Comparison of ENCODE assay signal across 16 cellular contexts in the genomic region with DNA sequence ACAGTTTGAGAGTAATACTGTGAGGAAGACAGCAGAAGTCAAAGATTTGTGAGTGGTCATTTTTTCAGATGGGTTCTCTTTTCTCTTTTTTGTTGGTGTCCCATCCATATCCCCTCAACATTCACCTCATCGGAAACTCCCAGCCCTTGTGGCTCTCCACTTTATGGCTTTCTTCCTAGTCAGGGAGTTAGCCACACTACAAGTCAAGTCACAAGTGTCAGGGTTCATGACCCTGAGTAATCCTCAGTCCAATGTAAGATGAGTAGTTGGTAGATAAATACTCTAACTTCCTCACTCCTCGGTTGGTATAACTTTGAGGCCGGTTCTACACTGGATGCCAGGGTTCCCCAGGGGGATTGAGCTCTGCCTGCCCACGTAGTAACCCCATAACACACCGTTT. TPM values are rescaled to one million over a fixed set of nuclear protein-coding genes. Genes with fewer than 3 reads are reported as not detected.
DNase-seq lines count a peak whose midpoint lies in the region; ATAC-seq and TF ChIP-seq lines count a peak whose summit lies in the region.
"Had no signal": no experiment of that assay in that cellular context is flagged by ENCODE, and none has a peak within 500 bp of the region (broad histone marks: within the 10 kb centered on the region; RNA-seq: fewer than 3 reads in every experiment).

No MANE protein-coding gene starts in this region.

- DNase-seq in T-helper 2 cell treated with Interferon-gamma antibody and Interleukin-4, amounts not matched to agents 5 μg/mL and 100 μg/mL, for 36 hours (ENCODE audit: low spot score), result no peak
- DNase-seq in T-helper 2 cell (no peak), SJCRH30 (peak in 1 of 2 experiments; percentile 38), fibroblast of mammary gland (ENCODE audit: low read depth) (peak; percentile 54), spleen (no peak), SHP77 treated with DMSO at 0.1 percent for 48 hours (lab: John Stamatoyannopoulos, UW) (no peak), foreskin keratinocyte (no peak), RKO (ENCODE audit: low spot score) (no peak)
- DNase-seq: activated CD8-positive, alpha-beta memory T cell treated with anti-CD3 and anti-CD28 coated beads, Interleukin-2, amount 50 U/mL, for 48 hours; cerebellar nuclear complex; hippocampal formation; NCI-H1436 treated with DMSO at 0.1 percent for 48 hours; RPMI8226 had no signal

- no peaks in the 10 kb centered on the region for H3K9me3 ChIP-seq in SJCRH30 (replicated peaks)
- H3K9me3 ChIP-seq in spleen, result no peaks in the 10 kb centered on the region

- H3K4me1 ChIP-seq in SJCRH30 (peaks cover 40% of the 10 kb centered on the region), spleen (peaks cover 0 to 53% (median 23%) of the 10 kb centered on the region in 6 donors), foreskin keratinocyte (peaks cover 9% of the 10 kb centered on the region)

- TF ChIP-seq CTCF in fibroblast of mammary gland (conservative IDR thresholded peaks at IDR 0.05; ENCODE audit: control insufficient read depth, insufficient read depth, low read depth, low read length), result no peak
- TF ChIP-seq CTCF in spleen (IDR thresholded peaks at IDR 0.05 in 8 of 11, conservative IDR thresholded peaks at IDR 0.05 in 3 of 11), result no peak
- no peak for TF ChIP-seq CTCF in foreskin keratinocyte (conservative IDR thresholded peaks at IDR 0.05)

- H3K27me3 ChIP-seq in SJCRH30 (no peaks in the 10 kb centered on the region), spleen (replicated peaks in 1 of 7) (peaks cover 0 to 32% (median 0%) of the 10 kb centered on the region in 7 donors), foreskin keratinocyte (no peaks in the 10 kb centered on the region)

- no peak for ATAC-seq in foreskin keratinocyte

- no peak for TF ChIP-seq POLR2A in spleen (IDR thresholded peaks at IDR 0.05)

- H3K36me3 ChIP-seq in SJCRH30 (no peaks in the 10 kb centered on the region), spleen (no peaks in the 10 kb centered on the region)

- peaks cover 19% of the 10 kb centered on the region for H3K36me3 Mint-ChIP-seq in T-helper 2 cell treated with Interferon-gamma antibody and Interleukin-4, amounts not matched to agents 5 μg/mL and 100 μg/mL, for 36 hours (ENCODE audit: low read depth)
- H3K36me3 Mint-ChIP-seq: IgD-negative memory B cell had no signal

- no peak overlapping the region for H3K4me3 ChIP-seq in SJCRH30
- H3K4me3 ChIP-seq in fibroblast of mammary gland (ENCODE audit: control insufficient read depth, low read depth, low read length), result no peak overlapping the region
- no peak overlapping the region for H3K4me3 ChIP-seq in spleen
- H3K4me3 ChIP-seq: skin epidermis had no signal

- 47 to 69% (median 56%) methylated on average over 5 of the region's 5 CpGs for WGBS in spleen, 5 donors

- peaks cover 3% of the 10 kb centered on the region for H3K27me3 Mint-ChIP-seq in T-helper 2 cell treated with Interferon-gamma antibody and Interleukin-4, amounts not matched to agents 5 μg/mL and 100 μg/mL, for 36 hours (ENCODE audit: low read depth)
- H3K27me3 Mint-ChIP-seq: activated naive CD8-positive, alpha-beta T cell had no signal

- peaks cover 8% of the 10 kb centered on the region for H3K9me3 Mint-ChIP-seq in T-helper 2 cell treated with Interferon-gamma antibody and Interleukin-4, amounts not matched to agents 5 μg/mL and 100 μg/mL, for 36 hours
- H3K9me3 Mint-ChIP-seq: IgD-negative memory B cell had no signal

- H3K27ac Mint-ChIP-seq in T-helper 2 cell treated with Interferon-gamma antibody and Interleukin-4, amounts not matched to agents 5 μg/mL and 100 μg/mL, for 36 hours, result peak overlapping the region; percentile 78
- H3K27ac Mint-ChIP-seq: IgD-negative memory B cell had no signal

- H3K27ac ChIP-seq in SJCRH30 (peak overlapping the region; percentile 51), spleen (peak overlapping the region in 7 of 8 donors; percentile 22 to 83 (median 58)), foreskin keratinocyte (no peak overlapping the region)

- peaks cover 57% of the 10 kb centered on the region for H3K4me1 Mint-ChIP-seq in T-helper 2 cell treated with Interferon-gamma antibody and Interleukin-4, amounts not matched to agents 5 μg/mL and 100 μg/mL, for 36 hours (ENCODE audit: low read depth)

- H3K4me3 Mint-ChIP-seq in T-helper 2 cell treated with Interferon-gamma antibody and Interleukin-4, amounts not matched to agents 5 μg/mL and 100 μg/mL, for 36 hours, result peak overlapping the region; percentile 72
- H3K4me3 Mint-ChIP-seq: activated naive CD8-positive, alpha-beta T cell; IgD-negative memory B cell had no signal

- intact Hi-C loops in spleen (cut with DNase I; ENCODE audit: low total_unique reads), result no loop called here

RNA-seq across cellular contexts. Expression of a gene that starts 41.4 kb away (rescaled TPM):
- total RNA-seq in SJCRH30 (2014; rRNA removed; shearing (Covaris generic)), result 0.36 and 0.43 TPM in 2 replicates
- total RNA-seq in spleen, result 10 to 100 TPM; 13.2 to 44.7 (median 16.2) TPM
- polyA plus RNA-seq in spleen, result 1 to 10 TPM; 1.5 to 3.0 (median 2.8) TPM
- total RNA-seq in foreskin keratinocyte, result 0.11 TPM in 1 of 2 replicates, not detected in the other
- 0.02 and 0.04 TPM in 2 replicates for polyA plus RNA-seq in foreskin keratinocyte
